19 cellular contexts compared by ENCODE assay signal in the genomic region with DNA sequence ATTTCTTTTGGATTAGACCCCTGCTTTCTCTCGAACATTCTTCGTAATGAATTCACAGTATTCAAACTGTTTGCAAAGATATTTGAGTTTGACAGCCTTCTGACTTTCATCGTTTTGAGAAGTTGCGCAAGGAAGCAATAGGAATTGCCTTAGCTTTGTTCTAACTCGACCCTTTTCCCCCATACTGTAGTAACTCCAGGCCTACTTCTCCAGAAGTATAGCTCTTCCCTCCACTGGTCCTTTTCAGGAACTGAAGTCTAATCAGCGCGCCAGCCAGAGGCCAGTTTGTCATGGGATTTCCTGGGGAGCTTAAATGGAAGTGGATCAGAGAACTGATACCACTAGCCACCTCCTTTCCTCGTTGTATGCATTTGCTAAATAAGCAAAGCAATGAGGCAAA. TPM values are rescaled to one million over a fixed set of nuclear protein-coding genes. Genes with fewer than 3 reads are reported as not detected.
DNase-seq lines count a peak whose midpoint lies in the region; ATAC-seq and TF ChIP-seq lines count a peak whose summit lies in the region.
"Had no signal": no experiment of that assay in that cellular context is flagged by ENCODE, and none has a peak within 500 bp of the region (broad histone marks: within the 10 kb centered on the region; RNA-seq: fewer than 3 reads in every experiment).

No MANE protein-coding gene starts in this region.

- H3K27me3 ChIP-seq in CD4-positive, alpha-beta memory T cell (ENCODE audit: insufficient read depth, low read length) = no peaks in the 10 kb centered on the region
- H3K27me3 ChIP-seq in RWPE2 (ENCODE audit: insufficient read depth, poor library complexity, severe bottlenecking) (no peaks in the 10 kb centered on the region), endodermal cell (ENCODE audit: control insufficient read depth, insufficient read depth, low read length, poor library complexity, severe bottlenecking) (no peaks in the 10 kb centered on the region), mesendoderm (ENCODE audit: insufficient read depth, low read length, poor library complexity) (no peaks in the 10 kb centered on the region), psoas muscle (ENCODE audit: insufficient read depth in 3 of 3, low read length in 2 of 3) (no peaks in the 10 kb centered on the region)

- peaks cover 47% of the 10 kb centered on the region for H3K36me3 ChIP-seq in CD4-positive, alpha-beta memory T cell (ENCODE audit: insufficient read depth, low read length)
- H3K36me3 ChIP-seq in RWPE2 (ENCODE audit: low read depth) = peaks cover 67% of the 10 kb centered on the region
- H3K36me3 ChIP-seq in endodermal cell (ENCODE audit: control insufficient read depth, insufficient read depth, low read length) = peaks cover 65% of the 10 kb centered on the region
- H3K36me3 ChIP-seq in mesendoderm (ENCODE audit: control insufficient read depth, insufficient read depth, low read length) = peaks cover 12% of the 10 kb centered on the region
- H3K36me3 ChIP-seq in psoas muscle (ENCODE audit: insufficient read depth in 1 of 2, low read depth in 1 of 2) = peaks cover 7 to 49% of the 10 kb centered on the region in 2 donors

- H3K23ac ChIP-seq in mesendoderm (ENCODE audit: low read length) = no peak overlapping the region

- H3K9ac ChIP-seq in endodermal cell (ENCODE audit: extremely low read depth, low read length, poor library complexity, severe bottlenecking) (no peak overlapping the region), mesendoderm (ENCODE audit: low read length) (no peak overlapping the region)

- ATAC-seq in RWPE2 (ENCODE audit: low read depth) = no peak
- ATAC-seq in psoas muscle = no peak

- H3K9me3 Mint-ChIP-seq in CD4-positive, alpha-beta memory T cell = peaks cover 0 to 3% (median 3%) of the 10 kb centered on the region in 8 donors
- H3K9me3 Mint-ChIP-seq in endodermal cell = peaks cover 4% of the 10 kb centered on the region
- H3K9me3 Mint-ChIP-seq: type B pancreatic cell had no signal

- H3K4me1 ChIP-seq in CD4-positive, alpha-beta memory T cell (ENCODE audit: insufficient read depth, low read length) = peaks cover 14% of the 10 kb centered on the region
- H3K4me1 ChIP-seq in RWPE2 (ENCODE audit: insufficient read depth, poor library complexity, severe bottlenecking) (peaks cover 20% of the 10 kb centered on the region), endodermal cell (ENCODE audit: control insufficient read depth, insufficient read depth, low read length) (peaks cover 6% of the 10 kb centered on the region), mesendoderm (ENCODE audit: control insufficient read depth, low read depth, low read length) (no peaks in the 10 kb centered on the region), psoas muscle (no peaks in the 10 kb centered on the region)

- H3K4me3 ChIP-seq in CD4-positive, alpha-beta memory T cell (ENCODE audit: low read length in 2 of 2) = no peak overlapping the region
- H3K4me3 ChIP-seq in RWPE2 (ENCODE audit: severe bottlenecking) (no peak overlapping the region), endodermal cell (ENCODE audit: low read length) (no peak overlapping the region), mesendoderm (ENCODE audit: low read length) (no peak overlapping the region), psoas muscle (no peak overlapping the region)

- DNase-seq in CD4-positive, alpha-beta memory T cell = no peak
- DNase-seq in RWPE2 (ENCODE audit: low spot score) (no peak), endodermal cell (no peak), mesendoderm (peak; percentile 26), NCI-H226 (no peak), GM19240 (ENCODE audit: insufficient read length, low spot score) (no peak), psoas muscle (no peak), NCI-H128 (lab: John Stamatoyannopoulos, UW; ENCODE audit: unreplicated experiment) (no peak)
- DNase-seq: activated gamma-delta T cell treated with Interleukin-2 at 50 U/mL for 16 hours; effector CD4-positive, alpha-beta T cell; EL; islet precursor cell; Karpas-422; naive B cell; NCI-H187 treated with DMSO at 0.1 percent for 48 hours had no signal

- H3K79me2 ChIP-seq in mesendoderm (ENCODE audit: control insufficient read depth, insufficient read depth, low read length) = no peaks in the 10 kb centered on the region

- H3K27me3 Mint-ChIP-seq in CD4-positive, alpha-beta memory T cell = no peaks in the 10 kb centered on the region
- H3K27me3 Mint-ChIP-seq in endodermal cell (ENCODE audit: insufficient read depth) = no peaks in the 10 kb centered on the region
- H3K27me3 Mint-ChIP-seq: brain, naive B cell, type B pancreatic cell had no signal

- no peak overlapping the region for H3K4me2 ChIP-seq in mesendoderm (ENCODE audit: low read length)

- no peak overlapping the region for H3K56ac ChIP-seq in mesendoderm (ENCODE audit: low read length)

- CTCF ChIA-PET in CD4-positive, alpha-beta memory T cell (lab: Charles Lee; ENCODE audit: partially characterized antibody) = interaction anchor here (0.9 to 1.9 kb wide), 3 partner anchors 9 to 28 kb away, joined by 3 to 5 read pairs (median 4); no protein-coding TSS in a partner anchor

- TF ChIP-seq CTCF in RWPE2 (IDR thresholded peaks at IDR 0.05; ENCODE audit: poor library complexity, severe bottlenecking) (no peak), endodermal cell (conservative IDR thresholded peaks at IDR 0.05) (no peak), psoas muscle (IDR thresholded peaks at IDR 0.05) (no peak)

- H4K5ac ChIP-seq in mesendoderm (ENCODE audit: low read length) = no peak overlapping the region

- H3K27ac Mint-ChIP-seq in CD4-positive, alpha-beta memory T cell = peak overlapping the region in 4 of 7 donors; percentile 14 to 54 (median 36)
- peak overlapping the region; percentile 11 for H3K27ac Mint-ChIP-seq in endodermal cell
- H3K27ac Mint-ChIP-seq: type B pancreatic cell had no signal

- H3K36me3 Mint-ChIP-seq in CD4-positive, alpha-beta memory T cell = peaks cover 73 to 81% of the 10 kb centered on the region in 2 donors
- H3K36me3 Mint-ChIP-seq in endodermal cell (ENCODE audit: low read depth) = peaks cover 49% of the 10 kb centered on the region

- peaks cover 9 to 22% (median 16%) of the 10 kb centered on the region in 4 donors for H3K4me1 Mint-ChIP-seq in CD4-positive, alpha-beta memory T cell
- H3K4me1 Mint-ChIP-seq in endodermal cell = peaks cover 15% of the 10 kb centered on the region
- H3K4me1 Mint-ChIP-seq: brain, naive B cell had no signal

- no peaks in the 10 kb centered on the region for H3K79me1 ChIP-seq in mesendoderm (ENCODE audit: low read length)

- POLR2A ChIA-PET in CD4-positive, alpha-beta memory T cell (lab: Charles Lee; ENCODE audit: partially characterized antibody) = interaction anchor here (0.9 to 19.5 kb wide), 5 partner anchors 9 to 25 kb away, joined by 3 to 449 read pairs (median 6); partner anchors contain the start of gene CDR2

- intact Hi-C loops in CD4-positive, alpha-beta memory T cell (cut with micrococcal nuclease) = no loop called here
- intact Hi-C loops in psoas muscle (cut with DNase I) = no loop called here

- WGBS in endodermal cell (ENCODE audit: insufficient coverage in 1 of 2, insufficient read length in 1 of 2), 2 experiments = 92 to 93% methylated on average over 8 of the region's 8 CpGs
- no CpG with 5 or more reads among the region's 8 CpGs for WGBS in mesendoderm (ENCODE audit: extremely low coverage, insufficient coverage, low lambda C conversion rate)
- WGBS in psoas muscle, 3 donors = 78 to 83% (median 79%) methylated on average over 8 of the region's 8 CpGs

- no peak overlapping the region for H2BK15ac ChIP-seq in mesendoderm (replicated peaks; ENCODE audit: low read depth)

- no peak overlapping the region for H2BK5ac ChIP-seq in mesendoderm (ENCODE audit: low read length)

- no peaks in the 10 kb centered on the region for H3K9me3 ChIP-seq in CD4-positive, alpha-beta memory T cell (ENCODE audit: control insufficient read depth in 1 of 2, low read length in 2 of 2)
- H3K9me3 ChIP-seq in RWPE2 (ENCODE audit: severe bottlenecking) (no peaks in the 10 kb centered on the region), endodermal cell (ENCODE audit: control insufficient read depth, low read length) (peaks cover 14% of the 10 kb centered on the region), psoas muscle (no peaks in the 10 kb centered on the region)

- no peak overlapping the region for H3K4ac ChIP-seq in mesendoderm (ENCODE audit: low read depth, low read length)

- H3K4me3 Mint-ChIP-seq in CD4-positive, alpha-beta memory T cell = no peak overlapping the region
- H3K4me3 Mint-ChIP-seq in endodermal cell = no peak overlapping the region
- H3K4me3 Mint-ChIP-seq: brain, naive B cell, type B pancreatic cell had no signal

- no peak overlapping the region for H2BK120ac ChIP-seq in mesendoderm (ENCODE audit: low read depth, low read length)

- H3K27ac ChIP-seq in CD4-positive, alpha-beta memory T cell (ENCODE audit: low read depth, low read length) = no peak overlapping the region
- H3K27ac ChIP-seq in RWPE2 (ENCODE audit: poor library complexity, severe bottlenecking) (peak overlapping the region; percentile 29), endodermal cell (ENCODE audit: low read depth, low read length) (no peak overlapping the region), mesendoderm (ENCODE audit: low read depth, low read length) (no peak overlapping the region), psoas muscle (no peak overlapping the region)
- H3K27ac ChIP-seq: C4-2B, HL-60 had no signal

- H4K8ac ChIP-seq in mesendoderm (ENCODE audit: low read depth, low read length) = no peak overlapping the region

- no peak overlapping the region for H2AK5ac ChIP-seq in mesendoderm (ENCODE audit: low read length)

- no peak overlapping the region for H3K18ac ChIP-seq in mesendoderm (ENCODE audit: low read length)

RNA-seq across cellular contexts. Expression of gene CDR2, which starts 28.0 kb away (rescaled TPM):
- total RNA-seq in CD4-positive, alpha-beta memory T cell = 10 to 100 TPM; 94.2 to 99.3 TPM
- 10 to 100 TPM; 57.9 to 95.8 TPM for polyA plus RNA-seq in CD4-positive, alpha-beta memory T cell
- total RNA-seq in endodermal cell (10 to 100 TPM; 17.6 to 24.3 TPM), psoas muscle (10 to 100 TPM in 1 of 4 donors, 1 to 10 TPM in 3; 4.0 to 11.9 (median 4.5) TPM)
- polyA plus RNA-seq in endodermal cell (2013, experiment 1 of 2) = 18.3 TPM
- 21.8 TPM for polyA plus RNA-seq in endodermal cell (2013, experiment 2 of 2)
- 20.0 TPM for polyA plus RNA-seq in mesendoderm (2013, experiment 1 of 2)
- polyA plus RNA-seq in mesendoderm (2013, experiment 2 of 2) = 20.5 TPM
- polyA plus RNA-seq in psoas muscle = 1 to 10 TPM; 2.2 to 5.3 (median 4.5) TPM

RNA-seq across cellular contexts. Expression of gene POLR3E, which starts 49.3 kb away (rescaled TPM):
- total RNA-seq in CD4-positive, alpha-beta memory T cell = 10 to 100 TPM; 88.4 to 94.0 TPM
- polyA plus RNA-seq in CD4-positive, alpha-beta memory T cell = 10 to 100 TPM; 10.0 to 16.0 TPM
- total RNA-seq in endodermal cell (10 to 100 TPM; 73.1 to 73.6 TPM), psoas muscle (100 to 1,000 TPM in 1 of 4 donors, 10 to 100 TPM in 3; 63.8 to 119 (median 92.5) TPM)
- polyA plus RNA-seq in endodermal cell (2013, experiment 1 of 2) = 40.2 TPM
- polyA plus RNA-seq in endodermal cell (2013, experiment 2 of 2) = 31.3 TPM
- 52.1 TPM for polyA plus RNA-seq in mesendoderm (2013, experiment 1 of 2)
- polyA plus RNA-seq in mesendoderm (2013, experiment 2 of 2) = 52.4 TPM
- polyA plus RNA-seq in psoas muscle = 10 to 100 TPM; 45.6 to 96.1 (median 71.2) TPM
